In the genomic region with DNA sequence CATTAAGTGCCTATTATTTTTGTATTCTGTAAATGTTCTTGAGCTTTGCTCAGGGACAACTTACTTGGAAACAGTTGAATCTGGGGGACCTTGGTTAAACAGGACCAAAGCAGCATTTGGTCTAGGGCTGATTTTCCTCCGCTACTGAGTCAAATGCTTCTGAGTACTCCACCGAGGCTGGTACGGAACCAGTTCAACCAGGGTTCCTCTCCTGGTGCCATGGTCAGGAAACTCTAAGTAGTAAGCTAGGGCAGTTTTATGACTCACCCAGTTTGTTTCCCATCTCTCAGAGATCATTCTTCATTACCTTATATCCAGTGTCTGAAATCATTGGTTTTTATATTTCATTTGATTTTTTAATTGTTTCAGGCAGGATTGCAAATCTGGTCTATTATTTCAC, we compare ENCODE assay signal across 16 cellular contexts.
"Had no signal": no experiment of that assay in that cellular context is flagged by ENCODE, and none has a peak within 500 bp of the region (broad histone marks: within the 10 kb centered on the region; RNA-seq: fewer than 3 reads in every experiment).

No MANE protein-coding gene starts in this region.

- H3K4me1 Mint-ChIP-seq: activated CD4-positive, alpha-beta memory T cell treated with anti-CD3 and anti-CD28 coated beads, Interleukin-2, amount 10 ng/mL, durations not matched to agents 7 days and 5 days; activated CD8-positive, alpha-beta memory T cell treated with anti-CD3 and anti-CD28 coated beads, Interleukin-2, amount 10 ng/mL, durations not matched to agents 7 days and 5 days; nephron had no signal

- H3K9me3 Mint-ChIP-seq: activated CD4-positive, alpha-beta memory T cell treated with anti-CD3 and anti-CD28 coated beads, Interleukin-2, amount 10 ng/mL, durations not matched to agents 7 days and 5 days; nephron; type B pancreatic cell had no signal

- H3K4me3 Mint-ChIP-seq: activated CD4-positive, alpha-beta memory T cell treated with anti-CD3 and anti-CD28 coated beads, Interleukin-2, amount 10 ng/mL, durations not matched to agents 7 days and 5 days; activated CD8-positive, alpha-beta memory T cell treated with anti-CD3 and anti-CD28 coated beads, Interleukin-2, amount 10 ng/mL, durations not matched to agents 7 days and 5 days; activated naive CD8-positive, alpha-beta T cell; nephron; type B pancreatic cell had no signal

- ATAC-seq: activated CD8-positive, alpha-beta memory T cell treated with anti-CD3 and anti-CD28 coated beads, Interleukin-2, amount 10 ng/mL, durations not matched to agents 7 days and 5 days; left cardiac atrium; sciatic nerve had no signal

- H3K27ac Mint-ChIP-seq: activated CD4-positive, alpha-beta memory T cell treated with anti-CD3 and anti-CD28 coated beads, Interleukin-2, amount 10 ng/mL, durations not matched to agents 7 days and 5 days; activated CD8-positive, alpha-beta memory T cell treated with anti-CD3 and anti-CD28 coated beads, Interleukin-2, amount 10 ng/mL, durations not matched to agents 7 days and 5 days; activated naive CD8-positive, alpha-beta T cell; nephron; type B pancreatic cell had no signal

- H3K27me3 Mint-ChIP-seq: activated CD4-positive, alpha-beta memory T cell treated with anti-CD3 and anti-CD28 coated beads, Interleukin-2, amount 10 ng/mL, durations not matched to agents 7 days and 5 days; activated CD8-positive, alpha-beta memory T cell treated with anti-CD3 and anti-CD28 coated beads, Interleukin-2, amount 10 ng/mL, durations not matched to agents 7 days and 5 days; activated naive CD8-positive, alpha-beta T cell; type B pancreatic cell had no signal

- DNase-seq: activated CD4-positive, alpha-beta memory T cell treated with anti-CD3 and anti-CD28 coated beads, Interleukin-2, amount 10 ng/mL, durations not matched to agents 7 days and 5 days; activated CD4-positive, alpha-beta T cell treated with anti-CD3 and anti-CD28 coated beads for 48 hours; activated CD8-positive, alpha-beta memory T cell treated with anti-CD3 and anti-CD28 coated beads, Interleukin-2, amount 10 ng/mL, durations not matched to agents 7 days and 5 days; central memory CD4-positive, alpha-beta T cell; colonic mucosa; left cardiac atrium; mesendoderm; stimulated activated CD4-positive, alpha-beta T cell treated with anti-CD3 and anti-CD28 coated beads, Interleukin-4, amount 100 ng/mL, for 1 hour; stomach; T-helper 2 cell; testis; WERI-Rb-1 had no signal
